ENCODE assay signal across 1 cellular context in the genomic region with DNA sequence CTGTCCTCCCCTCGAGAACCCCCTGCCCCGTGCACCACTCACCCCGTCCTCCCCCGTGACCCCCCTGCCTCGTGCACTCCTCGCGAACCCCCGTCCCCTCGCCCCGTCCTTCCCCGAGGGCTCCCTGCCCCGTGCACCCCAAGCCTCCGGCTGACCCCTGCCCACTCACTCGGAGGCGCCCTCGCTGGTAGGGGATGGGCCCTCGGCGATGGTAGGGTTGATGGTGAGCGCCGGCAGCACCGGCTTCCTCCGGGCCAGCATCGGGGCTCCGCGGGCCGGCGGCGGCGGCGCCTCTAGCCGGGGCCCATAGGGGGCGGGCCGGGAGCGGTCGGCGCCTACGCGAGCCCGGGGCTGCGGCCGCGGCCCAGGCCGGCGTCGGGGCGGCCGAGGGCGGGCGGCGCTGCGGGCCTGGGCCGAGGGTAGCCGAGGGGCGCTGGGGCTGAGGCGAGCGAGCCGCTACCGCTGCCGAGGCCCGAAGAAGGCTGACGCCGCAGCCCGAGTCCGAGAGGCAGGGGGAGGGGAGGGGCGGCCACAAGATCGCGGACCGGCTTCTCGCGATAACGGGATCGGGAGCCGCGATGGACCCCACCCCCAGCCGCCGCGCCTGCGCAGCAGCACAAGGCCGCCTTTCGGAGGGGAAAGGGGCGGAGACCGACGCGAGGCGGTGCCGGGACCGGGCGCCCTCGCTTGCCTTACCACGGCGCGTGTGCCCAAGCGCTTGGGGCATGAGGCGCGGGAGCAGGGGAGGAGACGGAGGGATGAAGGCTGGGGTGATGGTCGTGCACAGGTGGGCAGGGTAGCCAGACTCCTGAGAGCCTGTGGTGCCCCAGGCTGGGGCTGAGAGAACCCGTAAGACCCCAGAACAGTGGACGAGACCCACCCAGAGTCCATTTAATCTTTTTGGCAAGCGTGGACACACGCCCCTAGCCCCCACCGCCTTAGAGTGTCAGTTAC.
TF ChIP-seq lines count a peak whose summit lies in the region.

A gene (minus strand): TSS at position 508 of the 954 bp plus-strand sequence. CDS start 247 bp downstream, at position 261.

TF ChIP-seq in IMR-90, 13 proteins besides CTCF, POLR2A, EP300 and RAD21 (continued from another document):
- TF ChIP-seq MAZ (IDR thresholded peaks at IDR 0.05; ENCODE audit: borderline replicate concordance, low read depth, low read length) (peak; percentile 31; the same call in 1 of the 2 replicates), MAFK (IDR thresholded peaks at IDR 0.05; ENCODE audit: low read depth, low read length) (no peak), FOS (IDR thresholded peaks at IDR 0.05; ENCODE audit: low read depth, low read length) (no peak)
